In the genomic region with DNA sequence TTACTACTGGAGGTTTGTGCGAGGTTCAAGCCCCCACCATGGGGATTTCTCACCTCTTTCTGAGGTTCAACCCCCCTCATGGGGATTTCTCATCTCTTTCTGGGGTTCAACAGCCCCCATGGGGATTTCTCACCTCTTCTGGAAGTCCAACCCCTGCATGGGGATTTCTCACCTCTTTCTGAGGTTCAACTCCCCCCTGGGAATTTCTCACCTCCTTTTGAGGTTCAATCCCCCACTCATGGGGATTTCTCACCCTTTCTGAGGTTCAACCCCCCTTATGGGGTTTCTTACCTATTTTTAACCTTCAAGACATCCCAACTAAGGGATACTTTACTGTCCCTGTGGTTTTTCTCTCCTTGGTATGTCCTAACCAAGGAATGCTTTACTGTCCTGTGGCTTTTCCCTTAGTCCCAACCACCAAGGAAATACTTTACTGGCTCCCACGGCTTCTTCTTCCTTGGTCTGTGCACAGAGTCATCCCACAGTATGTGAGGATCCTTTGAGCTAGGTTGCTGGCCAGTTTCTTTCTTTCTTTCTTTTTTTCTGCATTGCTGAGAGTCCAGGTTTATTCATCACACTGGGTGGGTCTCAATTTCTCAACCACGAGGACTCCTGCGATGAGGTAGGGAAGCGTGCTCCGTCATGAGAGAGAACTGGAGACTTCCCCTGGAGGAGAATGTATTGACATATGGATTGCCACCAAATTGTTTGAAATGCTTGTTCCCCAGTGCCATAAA, we compare ENCODE assay signal across 21 cellular contexts.
A peak's percentile ranks its signal among the peaks of the same experiment; 100 is the strongest.
DNase-seq lines count a peak whose midpoint lies in the region; ATAC-seq and TF ChIP-seq lines count a peak whose summit lies in the region.
"Had no signal": no experiment of that assay in that cellular context is flagged by ENCODE, and none has a peak within 500 bp of the region (broad histone marks: within the 10 kb centered on the region; RNA-seq: fewer than 3 reads in every experiment).

No MANE protein-coding gene starts in this region.

- H3K27ac ChIP-seq in HCT116 (ENCODE audit: low read depth, low read length) (0 out of 2 replicates have a peak overlapping the region, but pooled peaks have one; percentile 41), SJSA1 (peak overlapping the region; percentile 21; the same call in 1 of the 2 replicates), OCI-LY7 (ENCODE audit: low read depth, low read length, poor library complexity, severe bottlenecking) (no peak overlapping the region)
- H3K27ac ChIP-seq: adrenal gland, brain microvascular endothelial cell, tibial artery had no signal

- ATAC-seq in HCT116 (peak; percentile 13; the same call in 1 of the 2 replicates), esophagus mucosa (peak; percentile 85), GM21717 (IDR thresholded peaks at IDR 0.05; ENCODE audit: unreplicated experiment) (no peak)
- ATAC-seq: PC-3 had no signal

- peak overlapping the region; percentile 75 for H3K4me2 ChIP-seq in HCT116 (ENCODE audit: low read length)
- no peak overlapping the region for H3K4me2 ChIP-seq in OCI-LY7 (ENCODE audit: low read length)

- BruUV-seq in HCT116 (replicated peaks; lab: Mats Ljungman, UMichigan) (no TSS peak), OCI-LY7 (replicated peaks; lab: Mats Ljungman, UMichigan) (no TSS peak)

- H3K79me2 ChIP-seq in HCT116 (ENCODE audit: insufficient read depth, low read length) (no peaks in the 10 kb centered on the region), OCI-LY7 (ENCODE audit: insufficient read depth, low read depth, low read length) (no peaks in the 10 kb centered on the region)

- TF ChIP-seq CTCF in HCT116 (IDR thresholded peaks at IDR 0.05 in 2 of 3, conservative IDR thresholded peaks at IDR 0.05 in 1 of 3; ENCODE audit: borderline replicate concordance in 1 of 3, insufficient read depth in 1 of 3, low read depth in 2 of 3, low read length in 2 of 3) (no peak), OCI-LY7 (conservative IDR thresholded peaks at IDR 0.05; ENCODE audit: low read length) (no peak)

- RAD21 ChIA-PET in HCT116 (lab: Charles Lee; ENCODE audit: low non-redundant PET in 1 of 2, low total read pairs in 2 of 2, uncharacterized antibody in 2 of 2, unreplicated experiment in 2 of 2), result no interaction called here

- intact Hi-C loops in HCT116 (cut with micrococcal nuclease) (loop anchor here (5.0 to 10.0 kb wide), 3 partner anchors 78 to 208 kb away; no protein-coding TSS in a partner anchor), OCI-LY7 (cut with micrococcal nuclease; ENCODE audit: unreplicated experiment) (no loop called here)

- H2AFZ ChIP-seq in HCT116 (ENCODE audit: low read depth, low read length, poor library complexity, severe bottlenecking) (peak overlapping the region; percentile 97), OCI-LY7 (ENCODE audit: low read length) (no peak overlapping the region)

- no peaks in the 10 kb centered on the region for H3K9me3 ChIP-seq in HCT116 (ENCODE audit: control insufficient read depth in 1 of 2, insufficient read depth in 1 of 2, low read depth in 1 of 2, low read length in 2 of 2)
- no peaks in the 10 kb centered on the region; the same call in 1 of the 2 replicates for H3K9me3 ChIP-seq in SJSA1 (replicated peaks)
- H3K9me3 ChIP-seq in OCI-LY7 (ENCODE audit: low read length), result no peaks in the 10 kb centered on the region
- H3K9me3 ChIP-seq: adrenal gland, MG63, tibial artery had no signal

- no peak for TF ChIP-seq POLR2A in HCT116 (IDR thresholded peaks at IDR 0.05; ENCODE audit: borderline replicate concordance, extremely low read depth, insufficient read depth, insufficient read length)

- H3K9ac ChIP-seq in HCT116 (ENCODE audit: low read length), result peak overlapping the region; percentile 15

- DNase-seq in HCT116 (ENCODE audit: low read depth, low spot score), result no peak
- DNase-seq in SJSA1 (ENCODE audit: low read depth in 1 of 2, low spot score in 2 of 2), result peak in 1 of 2 experiments; percentile 2
- no peak for DNase-seq in activated CD4-positive, alpha-beta T cell treated with anti-CD3 and anti-CD28 coated beads for 1 hour
- DNase-seq in OCI-LY7 (ENCODE audit: low spot score), result no peak
- no peak for DNase-seq in activated CD8-positive, alpha-beta memory T cell treated with anti-CD3 and anti-CD28 coated beads, Interleukin-2, amount 50 U/mL, for 4 hours
- DNase-seq: activated CD8-positive, alpha-beta memory T cell treated with anti-CD3 and anti-CD28 coated beads for 24 hours; activated naive CD4-positive, alpha-beta T cell; activated T-cell treated with anti-CD3 and anti-CD28 coated beads, Interleukin-2, amount 50 U/mL, for 48 hours; brain microvascular endothelial cell; CD8-positive, alpha-beta memory T cell; effector CD8-positive, alpha-beta T cell; GDM1; H9; NCI-H1417; NCI-H446; PC-3; tibial artery had no signal

- H3K9me2 ChIP-seq in HCT116 (ENCODE audit: insufficient read depth), result no peaks in the 10 kb centered on the region
- H3K9me2 ChIP-seq in OCI-LY7 (ENCODE audit: insufficient read depth, low read length), result no peaks in the 10 kb centered on the region

- H3K4me3 ChIP-seq in HCT116 (replicated peaks in 1 of 2; ENCODE audit: low read depth in 1 of 2, low read length in 2 of 2), result peak overlapping the region in 1 of 2 experiments; percentile 53; a peak in 2 of 4 replicates
- no peak overlapping the region for H3K4me3 ChIP-seq in SJSA1
- no peak overlapping the region for H3K4me3 ChIP-seq in OCI-LY7 (ENCODE audit: low read depth, low read length, poor library complexity, severe bottlenecking)
- H3K4me3 ChIP-seq: adrenal gland, MG63, tibial artery had no signal

- POLR2A ChIA-PET in HCT116 (lab: Charles Lee) (no interaction called here), OCI-LY7 (lab: Charles Lee) (no interaction called here)

- TF ChIP-seq RAD21 in HCT116 (IDR thresholded peaks at IDR 0.05; ENCODE audit: low read depth), result no peak

- H3K27me3 ChIP-seq in HCT116 (ENCODE audit: insufficient read depth, low read length), result no peaks in the 10 kb centered on the region
- no peaks in the 10 kb centered on the region for H3K27me3 ChIP-seq in SJSA1 (replicated peaks)
- H3K27me3 ChIP-seq: adrenal gland, brain microvascular endothelial cell, MG63, tibial artery had no signal

- CTCF ChIA-PET in HCT116 (lab: Charles Lee) (no interaction called here), OCI-LY7 (lab: Charles Lee; ENCODE audit: unreplicated experiment) (no interaction called here)

- H3K36me3 ChIP-seq in HCT116 (ENCODE audit: control insufficient read depth in 1 of 2, insufficient read depth in 2 of 2, low read length in 2 of 2) (no peaks in the 10 kb centered on the region), SJSA1 (no peaks in the 10 kb centered on the region), OCI-LY7 (ENCODE audit: insufficient read depth, low read length) (no peaks in the 10 kb centered on the region)
- H3K36me3 ChIP-seq: adrenal gland, brain microvascular endothelial cell, MG63, tibial artery had no signal

- H3K4me1 ChIP-seq in HCT116 (ENCODE audit: control insufficient read depth in 1 of 2, insufficient read depth in 2 of 2, low read length in 2 of 2) (peaks cover 7 to 19% of the 10 kb centered on the region in 2 experiments), SJSA1 (replicated peaks) (no peaks in the 10 kb centered on the region), OCI-LY7 (ENCODE audit: insufficient read depth, low read length, poor library complexity, severe bottlenecking) (no peaks in the 10 kb centered on the region)
- H3K4me1 ChIP-seq: adrenal gland, tibial artery had no signal

- H4K20me1 ChIP-seq in HCT116 (ENCODE audit: insufficient read depth), result no peaks in the 10 kb centered on the region
- no peaks in the 10 kb centered on the region for H4K20me1 ChIP-seq in OCI-LY7 (ENCODE audit: insufficient read depth, low read length)

TF ChIP-seq in HCT116, 20 proteins besides CTCF, POLR2A, EP300 and RAD21 (continues in another document):
- TF ChIP-seq SRF (IDR thresholded peaks at IDR 0.05; ENCODE audit: low read depth), result no peak
- no peak for TF ChIP-seq ZNF274 (IDR thresholded peaks at IDR 0.05; ENCODE audit: low read depth, low read length)
- no peak for TF ChIP-seq REST (IDR thresholded peaks at IDR 0.05; ENCODE audit: low read depth)
- TF ChIP-seq SIN3A (IDR thresholded peaks at IDR 0.05; ENCODE audit: low read depth), result no peak
- no peak for TF ChIP-seq CBX3 (IDR thresholded peaks at IDR 0.05; ENCODE audit: low read depth)
- no peak for TF ChIP-seq TCF7L2 (IDR thresholded peaks at IDR 0.05; ENCODE audit: borderline replicate concordance, extremely low read depth, insufficient read depth, insufficient read length)
- TF ChIP-seq, protein P1, sequence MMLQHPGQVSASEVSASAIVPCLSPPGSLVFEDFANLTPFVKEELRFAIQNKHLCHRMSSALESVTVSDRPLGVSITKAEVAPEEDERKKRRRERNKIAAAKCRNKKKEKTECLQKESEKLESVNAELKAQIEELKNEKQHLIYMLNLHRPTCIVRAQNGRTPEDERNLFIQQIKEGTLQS (IDR thresholded peaks at IDR 0.05), result no peak
- no peak for TF ChIP-seq EGR1 (IDR thresholded peaks at IDR 0.05; ENCODE audit: low read depth)
- TF ChIP-seq POLR2AphosphoS5 (IDR thresholded peaks at IDR 0.05; ENCODE audit: low read depth, low read length), result no peak
- no peak for TF ChIP-seq JUND (IDR thresholded peaks at IDR 0.05)
